In the genomic region with DNA sequence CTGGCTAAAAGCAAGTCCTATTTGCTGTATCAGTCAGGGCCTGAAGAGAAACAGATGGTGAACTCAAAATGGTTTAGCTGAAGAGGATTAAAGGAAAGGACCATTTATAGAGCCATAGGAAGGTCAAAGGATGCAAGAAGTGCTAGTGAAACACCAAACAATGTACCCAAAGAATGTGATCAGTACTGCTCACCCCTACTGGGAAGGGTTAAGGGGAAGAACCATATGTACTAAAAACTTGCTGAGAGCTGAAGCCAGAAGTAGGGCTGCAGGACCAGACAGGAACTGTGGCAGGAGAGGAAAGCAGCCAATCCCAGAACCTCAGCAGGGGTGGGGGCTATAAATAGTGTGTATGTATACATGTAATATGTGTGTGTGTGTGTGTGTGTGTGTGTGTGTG, we compare ENCODE assay signal across 1 cellular context.
TF ChIP-seq lines count a peak whose summit lies in the region.

No MANE protein-coding gene starts in this region.

TF ChIP-seq in GM12878, 131 proteins besides CTCF, POLR2A, EP300 and RAD21 (continued from another document):
- TF ChIP-seq, protein P1, sequence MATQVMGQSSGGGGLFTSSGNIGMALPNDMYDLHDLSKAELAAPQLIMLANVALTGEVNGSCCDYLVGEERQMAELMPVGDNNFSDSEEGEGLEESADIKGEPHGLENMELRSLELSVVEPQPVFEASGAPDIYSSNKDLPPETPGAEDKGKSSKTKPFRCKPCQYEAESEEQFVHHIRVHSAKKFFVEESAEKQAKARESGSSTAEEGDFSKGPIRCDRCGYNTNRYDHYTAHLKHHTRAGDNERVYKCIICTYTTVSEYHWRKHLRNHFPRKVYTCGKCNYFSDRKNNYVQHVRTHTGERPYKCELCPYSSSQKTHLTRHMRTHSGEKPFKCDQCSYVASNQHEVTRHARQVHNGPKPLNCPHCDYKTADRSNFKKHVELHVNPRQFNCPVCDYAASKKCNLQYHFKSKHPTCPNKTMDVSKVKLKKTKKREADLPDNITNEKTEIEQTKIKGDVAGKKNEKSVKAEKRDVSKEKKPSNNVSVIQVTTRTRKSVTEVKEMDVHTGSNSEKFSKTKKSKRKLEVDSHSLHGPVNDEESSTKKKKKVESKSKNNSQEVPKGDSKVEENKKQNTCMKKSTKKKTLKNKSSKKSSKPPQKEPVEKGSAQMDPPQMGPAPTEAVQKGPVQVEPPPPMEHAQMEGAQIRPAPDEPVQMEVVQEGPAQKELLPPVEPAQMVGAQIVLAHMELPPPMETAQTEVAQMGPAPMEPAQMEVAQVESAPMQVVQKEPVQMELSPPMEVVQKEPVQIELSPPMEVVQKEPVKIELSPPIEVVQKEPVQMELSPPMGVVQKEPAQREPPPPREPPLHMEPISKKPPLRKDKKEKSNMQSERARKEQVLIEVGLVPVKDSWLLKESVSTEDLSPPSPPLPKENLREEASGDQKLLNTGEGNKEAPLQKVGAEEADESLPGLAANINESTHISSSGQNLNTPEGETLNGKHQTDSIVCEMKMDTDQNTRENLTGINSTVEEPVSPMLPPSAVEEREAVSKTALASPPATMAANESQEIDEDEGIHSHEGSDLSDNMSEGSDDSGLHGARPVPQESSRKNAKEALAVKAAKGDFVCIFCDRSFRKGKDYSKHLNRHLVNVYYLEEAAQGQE (IDR thresholded peaks at IDR 0.05; ENCODE audit: low read depth, low read length): no peak
- TF ChIP-seq HDGF (IDR thresholded peaks at IDR 0.05): no peak
- TF ChIP-seq IRF4 (IDR thresholded peaks at IDR 0.05; ENCODE audit: low read depth, low read length): no peak
- TF ChIP-seq TCF12 (IDR thresholded peaks at IDR 0.05; ENCODE audit: low read depth, low read length): no peak
- TF ChIP-seq, protein P2, sequence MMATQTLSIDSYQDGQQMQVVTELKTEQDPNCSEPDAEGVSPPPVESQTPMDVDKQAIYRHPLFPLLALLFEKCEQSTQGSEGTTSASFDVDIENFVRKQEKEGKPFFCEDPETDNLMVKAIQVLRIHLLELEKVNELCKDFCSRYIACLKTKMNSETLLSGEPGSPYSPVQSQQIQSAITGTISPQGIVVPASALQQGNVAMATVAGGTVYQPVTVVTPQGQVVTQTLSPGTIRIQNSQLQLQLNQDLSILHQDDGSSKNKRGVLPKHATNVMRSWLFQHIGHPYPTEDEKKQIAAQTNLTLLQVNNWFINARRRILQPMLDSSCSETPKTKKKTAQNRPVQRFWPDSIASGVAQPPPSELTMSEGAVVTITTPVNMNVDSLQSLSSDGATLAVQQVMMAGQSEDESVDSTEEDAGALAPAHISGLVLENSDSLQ (IDR thresholded peaks at IDR 0.05): no peak
- TF ChIP-seq MXI1 (IDR thresholded peaks at IDR 0.05; ENCODE audit: low read depth, low read length): no peak
- TF ChIP-seq CBX3 (IDR thresholded peaks at IDR 0.05; ENCODE audit: borderline replicate concordance, low read depth): no peak
- TF ChIP-seq, protein P3, sequence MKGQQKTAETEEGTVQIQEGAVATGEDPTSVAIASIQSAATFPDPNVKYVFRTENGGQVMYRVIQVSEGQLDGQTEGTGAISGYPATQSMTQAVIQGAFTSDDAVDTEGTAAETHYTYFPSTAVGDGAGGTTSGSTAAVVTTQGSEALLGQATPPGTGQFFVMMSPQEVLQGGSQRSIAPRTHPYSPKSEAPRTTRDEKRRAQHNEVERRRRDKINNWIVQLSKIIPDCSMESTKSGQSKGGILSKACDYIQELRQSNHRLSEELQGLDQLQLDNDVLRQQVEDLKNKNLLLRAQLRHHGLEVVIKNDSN (IDR thresholded peaks at IDR 0.05; ENCODE audit: borderline replicate concordance, extremely low read length, insufficient read depth, low read depth, low read length): no peak
- no peak for TF ChIP-seq ZNF24 (IDR thresholded peaks at IDR 0.05)
- no peak for TF ChIP-seq NRF1 (conservative IDR thresholded peaks at IDR 0.05; ENCODE audit: low read depth, low read length)
- TF ChIP-seq CBFB (IDR thresholded peaks at IDR 0.05; ENCODE audit: low read depth): no peak
- TF ChIP-seq IKZF2 (IDR thresholded peaks at IDR 0.05): no peak
- TF ChIP-seq, protein P4, sequence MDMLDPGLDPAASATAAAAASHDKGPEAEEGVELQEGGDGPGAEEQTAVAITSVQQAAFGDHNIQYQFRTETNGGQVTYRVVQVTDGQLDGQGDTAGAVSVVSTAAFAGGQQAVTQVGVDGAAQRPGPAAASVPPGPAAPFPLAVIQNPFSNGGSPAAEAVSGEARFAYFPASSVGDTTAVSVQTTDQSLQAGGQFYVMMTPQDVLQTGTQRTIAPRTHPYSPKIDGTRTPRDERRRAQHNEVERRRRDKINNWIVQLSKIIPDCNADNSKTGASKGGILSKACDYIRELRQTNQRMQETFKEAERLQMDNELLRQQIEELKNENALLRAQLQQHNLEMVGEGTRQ (IDR thresholded peaks at IDR 0.05; ENCODE audit: borderline replicate concordance, low read depth, low read length): no peak
